In the genomic region with DNA sequence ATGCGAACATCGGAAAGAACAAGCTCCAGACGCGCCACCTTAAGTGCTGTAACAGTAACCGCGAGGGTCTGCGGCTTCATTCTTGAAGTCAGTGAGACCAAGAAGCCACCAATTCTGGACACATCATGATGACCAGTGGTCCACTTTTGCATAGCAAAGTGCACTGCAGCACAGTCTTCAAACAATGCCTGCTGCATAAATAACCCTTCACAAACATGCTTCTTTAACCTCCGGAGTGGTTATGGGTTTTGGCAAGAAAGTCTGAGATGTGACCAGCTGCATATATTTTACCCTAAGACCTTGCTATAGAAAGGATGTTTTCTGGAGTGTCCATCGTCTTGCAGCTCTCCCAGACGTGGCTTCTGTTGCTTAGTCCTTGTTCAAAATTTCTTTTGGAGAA, we compare ENCODE assay signal across 19 cellular contexts. TPM values are rescaled to one million over a fixed set of nuclear protein-coding genes. Genes with fewer than 3 reads are reported as not detected.
DNase-seq lines count a peak whose midpoint lies in the region; ATAC-seq lines count a peak whose summit lies in the region.
"Had no signal": no experiment of that assay in that cellular context is flagged by ENCODE, and none has a peak within 500 bp of the region (broad histone marks: within the 10 kb centered on the region; RNA-seq: fewer than 3 reads in every experiment).

No MANE protein-coding gene starts in this region.

- H3K4me3 Mint-ChIP-seq in activated CD4-positive, alpha-beta memory T cell treated with anti-CD3 and anti-CD28 coated beads for 36 hours = no peak overlapping the region
- no peak overlapping the region for H3K4me3 Mint-ChIP-seq in activated CD4-positive, alpha-beta memory T cell treated with anti-CD3 and anti-CD28 coated beads, Interleukin-2, amount 10 ng/mL, durations not matched to agents 7 days and 5 days
- H3K4me3 Mint-ChIP-seq in stimulated activated naive CD8-positive, alpha-beta T cell treated with anti-CD3 and anti-CD28 coated beads, Interleukin-15, amount 100 ng/mL, for 72 hours = peak overlapping the region; percentile 33 to 37
- H3K4me3 Mint-ChIP-seq in naive thymus-derived CD8-positive, alpha-beta T cell = peak overlapping the region in 6 of 10 donors; percentile 36 to 77 (median 57)
- H3K4me3 Mint-ChIP-seq: CD14-positive monocyte; CD4-positive, alpha-beta memory T cell had no signal

- H3K4me1 Mint-ChIP-seq in activated CD4-positive, alpha-beta memory T cell treated with anti-CD3 and anti-CD28 coated beads for 36 hours (ENCODE audit: low read depth) = peaks cover 15% of the 10 kb centered on the region
- peaks cover 2% of the 10 kb centered on the region for H3K4me1 Mint-ChIP-seq in activated CD4-positive, alpha-beta memory T cell treated with anti-CD3 and anti-CD28 coated beads, Interleukin-2, amount 10 ng/mL, durations not matched to agents 7 days and 5 days
- H3K4me1 Mint-ChIP-seq in stimulated activated naive CD8-positive, alpha-beta T cell treated with anti-CD3 and anti-CD28 coated beads, Interleukin-15, amount 100 ng/mL, for 72 hours = peaks cover 13% of the 10 kb centered on the region
- peaks cover 4 to 20% (median 11%) of the 10 kb centered on the region in 4 donors for H3K4me1 Mint-ChIP-seq in naive thymus-derived CD8-positive, alpha-beta T cell
- H3K4me1 Mint-ChIP-seq: CD14-positive monocyte had no signal

- peaks cover 5% of the 10 kb centered on the region for H3K27me3 Mint-ChIP-seq in activated CD4-positive, alpha-beta memory T cell treated with anti-CD3 and anti-CD28 coated beads for 36 hours
- peaks cover 5% of the 10 kb centered on the region for H3K27me3 Mint-ChIP-seq in activated CD4-positive, alpha-beta memory T cell treated with anti-CD3 and anti-CD28 coated beads, Interleukin-2, amount 10 ng/mL, durations not matched to agents 7 days and 5 days
- H3K27me3 Mint-ChIP-seq in stimulated activated naive CD8-positive, alpha-beta T cell treated with anti-CD3 and anti-CD28 coated beads, Interleukin-15, amount 100 ng/mL, for 72 hours = no peaks in the 10 kb centered on the region
- H3K27me3 Mint-ChIP-seq in naive thymus-derived CD8-positive, alpha-beta T cell = peaks cover 0 to 10% (median 0%) of the 10 kb centered on the region in 5 donors

- POLR2A ChIA-PET in activated CD4-positive, alpha-beta memory T cell treated with anti-CD3 and anti-CD28 coated beads for 36 hours (lab: Charles Lee) = no interaction called here
- POLR2A ChIA-PET in activated CD4-positive, alpha-beta memory T cell treated with anti-CD3 and anti-CD28 coated beads, Interleukin-2, amount 10 ng/mL, durations not matched to agents 7 days and 5 days (lab: Charles Lee) = no interaction called here
- POLR2A ChIA-PET in naive thymus-derived CD8-positive, alpha-beta T cell (lab: Charles Lee) = no interaction called here

- ATAC-seq in stimulated activated naive CD8-positive, alpha-beta T cell treated with anti-CD3 and anti-CD28 coated beads, Interleukin-15, amount 100 ng/mL, for 72 hours = no peak
- no peak for ATAC-seq in stimulated activated naive CD8-positive, alpha-beta T cell treated with anti-CD3 and anti-CD28 coated beads, Interleukin-15, Interleukin-2, amounts not matched to agents 100 U/mL and 50 U/mL, for 24 hours
- ATAC-seq in naive thymus-derived CD8-positive, alpha-beta T cell = no peak
- no peak for ATAC-seq in HG03469 (IDR thresholded peaks at IDR 0.05; ENCODE audit: unreplicated experiment)
- ATAC-seq: HepG2 had no signal

- DNase-seq in activated CD4-positive, alpha-beta memory T cell treated with anti-CD3 and anti-CD28 coated beads for 36 hours = no peak
- DNase-seq in activated CD4-positive, alpha-beta memory T cell treated with anti-CD3 and anti-CD28 coated beads, Interleukin-2, amount 10 ng/mL, durations not matched to agents 7 days and 5 days = no peak
- no peak for DNase-seq in stimulated activated naive CD8-positive, alpha-beta T cell treated with anti-CD3 and anti-CD28 coated beads, Interleukin-15, amount 100 ng/mL, for 72 hours
- DNase-seq in stimulated activated naive CD8-positive, alpha-beta T cell treated with anti-CD3 and anti-CD28 coated beads, Interleukin-15, Interleukin-2, amounts not matched to agents 100 U/mL and 50 U/mL, for 24 hours = no peak
- peak in 1 of 10 donors; percentile 4 for DNase-seq in naive thymus-derived CD8-positive, alpha-beta T cell
- no peak for DNase-seq in activated gamma-delta T cell (lab: John Stamatoyannopoulos, UW)
- DNase-seq: 8988T; CD4-positive, alpha-beta memory T cell; DMS153; DMS79; GDM1; GOT3; H7 had no signal

- intact Hi-C loops in activated CD4-positive, alpha-beta memory T cell treated with anti-CD3 and anti-CD28 coated beads for 36 hours (cut with micrococcal nuclease) = no loop called here

- CTCF ChIA-PET in activated CD4-positive, alpha-beta memory T cell treated with anti-CD3 and anti-CD28 coated beads for 36 hours (lab: Charles Lee) = no interaction called here
- CTCF ChIA-PET in activated CD4-positive, alpha-beta memory T cell treated with anti-CD3 and anti-CD28 coated beads, Interleukin-2, amount 10 ng/mL, durations not matched to agents 7 days and 5 days (lab: Charles Lee) = no interaction called here

- H3K27ac Mint-ChIP-seq in activated CD4-positive, alpha-beta memory T cell treated with anti-CD3 and anti-CD28 coated beads for 36 hours = peak overlapping the region; percentile 51
- H3K27ac Mint-ChIP-seq in activated CD4-positive, alpha-beta memory T cell treated with anti-CD3 and anti-CD28 coated beads, Interleukin-2, amount 10 ng/mL, durations not matched to agents 7 days and 5 days = no peak overlapping the region
- H3K27ac Mint-ChIP-seq in stimulated activated naive CD8-positive, alpha-beta T cell treated with anti-CD3 and anti-CD28 coated beads, Interleukin-15, amount 100 ng/mL, for 72 hours = peak overlapping the region in 1 of 2 donors; percentile 22
- H3K27ac Mint-ChIP-seq in naive thymus-derived CD8-positive, alpha-beta T cell = peak overlapping the region in 1 of 10 donors; percentile 38
- H3K27ac Mint-ChIP-seq: CD14-positive monocyte; CD4-positive, alpha-beta memory T cell had no signal

- no peaks in the 10 kb centered on the region for H3K9me3 Mint-ChIP-seq in activated CD4-positive, alpha-beta memory T cell treated with anti-CD3 and anti-CD28 coated beads for 36 hours
- no peaks in the 10 kb centered on the region for H3K9me3 Mint-ChIP-seq in activated CD4-positive, alpha-beta memory T cell treated with anti-CD3 and anti-CD28 coated beads, Interleukin-2, amount 10 ng/mL, durations not matched to agents 7 days and 5 days
- no peaks in the 10 kb centered on the region for H3K9me3 Mint-ChIP-seq in stimulated activated naive CD8-positive, alpha-beta T cell treated with anti-CD3 and anti-CD28 coated beads, Interleukin-15, amount 100 ng/mL, for 72 hours
- no peaks in the 10 kb centered on the region for H3K9me3 Mint-ChIP-seq in naive thymus-derived CD8-positive, alpha-beta T cell

- no peaks in the 10 kb centered on the region for H3K36me3 Mint-ChIP-seq in activated CD4-positive, alpha-beta memory T cell treated with anti-CD3 and anti-CD28 coated beads for 36 hours
- H3K36me3 Mint-ChIP-seq in activated CD4-positive, alpha-beta memory T cell treated with anti-CD3 and anti-CD28 coated beads, Interleukin-2, amount 10 ng/mL, durations not matched to agents 7 days and 5 days (ENCODE audit: low read depth) = no peaks in the 10 kb centered on the region
- H3K36me3 Mint-ChIP-seq in naive thymus-derived CD8-positive, alpha-beta T cell = no peaks in the 10 kb centered on the region
- H3K36me3 Mint-ChIP-seq: CD14-positive monocyte; CD4-positive, alpha-beta memory T cell had no signal

RNA-seq across cellular contexts. Expression of gene MUC22, which starts 8.8 kb away (rescaled TPM):
- total RNA-seq in activated CD4-positive, alpha-beta memory T cell treated with anti-CD3 and anti-CD28 coated beads for 36 hours = not detected
- not detected for total RNA-seq in activated CD4-positive, alpha-beta memory T cell treated with anti-CD3 and anti-CD28 coated beads, Interleukin-2, amount 10 ng/mL, durations not matched to agents 7 days and 5 days
- not detected for total RNA-seq in naive thymus-derived CD8-positive, alpha-beta T cell
- not detected for polyA plus RNA-seq in naive thymus-derived CD8-positive, alpha-beta T cell
- total RNA-seq: A673; CD4-positive, alpha-beta memory T cell; Daoy; H7; HepG2 had no signal
- polyA plus RNA-seq: AG04450; CD14-positive monocyte; CD4-positive, alpha-beta memory T cell; HepG2 had no signal

RNA-seq across cellular contexts. Expression of gene MUC21, which starts 18.0 kb away (rescaled TPM):
- not detected for total RNA-seq in activated CD4-positive, alpha-beta memory T cell treated with anti-CD3 and anti-CD28 coated beads for 36 hours
- total RNA-seq in activated CD4-positive, alpha-beta memory T cell treated with anti-CD3 and anti-CD28 coated beads, Interleukin-2, amount 10 ng/mL, durations not matched to agents 7 days and 5 days = not detected
- not detected for total RNA-seq in naive thymus-derived CD8-positive, alpha-beta T cell
- not detected for polyA plus RNA-seq in naive thymus-derived CD8-positive, alpha-beta T cell
- total RNA-seq: A673; CD4-positive, alpha-beta memory T cell; Daoy; H7; HepG2 had no signal
- polyA plus RNA-seq: AG04450; CD14-positive monocyte; CD4-positive, alpha-beta memory T cell; HepG2 had no signal

Comparison
In these comparisons a context has a peak if more than half of its experiments do, and no peak if none do; other contexts are left out.
1. H3K4me3 Mint-ChIP-seq: peak in stimulated activated naive CD8-positive, alpha-beta T cell treated with anti-CD3 and anti-CD28 coated beads, Interleukin-15, amount 100 ng/mL, for 72 hours (2 of 2) and naive thymus-derived CD8-positive, alpha-beta T cell (6 of 10); none in activated CD4-positive, alpha-beta memory T cell treated with anti-CD3 and anti-CD28 coated beads for 36 hours (single experiment) and activated CD4-positive, alpha-beta memory T cell treated with anti-CD3 and anti-CD28 coated beads, Interleukin-2, amount 10 ng/mL, durations not matched to agents 7 days and 5 days (single experiment).